8 cellular contexts compared by ENCODE assay signal in genomic region chr3:174397848-174398247, GRCh38.
DNase-seq lines count a peak whose midpoint lies in the region; ATAC-seq and TF ChIP-seq lines count a peak whose summit lies in the region.

No MANE protein-coding gene starts in this region.

- no peak overlapping the region for H3K27ac Mint-ChIP-seq in brain

- H3K4me3 Mint-ChIP-seq in brain, result no peak overlapping the region

- H3K36me3 Mint-ChIP-seq in brain, result no peaks in the 10 kb centered on the region

- TF ChIP-seq CTCF in brain (conservative IDR thresholded peaks at IDR 0.05), result peak; percentile 50 to 56

- peaks cover 3% of the 10 kb centered on the region for H3K27me3 Mint-ChIP-seq in brain

- peak; percentile 58 for DNase-seq in COLO829 (ENCODE audit: low spot score)
- DNase-seq in MV-4-11 (lab: John Stamatoyannopoulos, UW), result peak; percentile 26
- peak; percentile 12 to 46 for DNase-seq in lung microvascular endothelial cell (ENCODE audit: low read depth in 2 of 2)
- DNase-seq in NCI-H2029 (lab: John Stamatoyannopoulos, UW), result no peak
- no peak for DNase-seq in stimulated activated CD4-positive, alpha-beta T cell treated with anti-CD3 and anti-CD28 coated beads, Interleukin-2, amount 100 ng/mL, for 48 hours

- ATAC-seq in GM21723 (IDR thresholded peaks at IDR 0.05; ENCODE audit: unreplicated experiment) (no peak), GM21390 (IDR thresholded peaks at IDR 0.05; ENCODE audit: unreplicated experiment) (no peak)

- no peaks in the 10 kb centered on the region for H3K4me1 Mint-ChIP-seq in brain

- peaks cover 3 to 18% (median 7%) of the 10 kb centered on the region in 5 experiments for H3K9me3 Mint-ChIP-seq in brain

Comparison
In these comparisons a context has a peak if more than half of its experiments do, and no peak if none do; other contexts are left out.
1. DNase-seq: peak in COLO829 (single experiment), MV-4-11 (single experiment) and lung microvascular endothelial cell (2 of 2); none in NCI-H2029 (single experiment) and stimulated activated CD4-positive, alpha-beta T cell treated with anti-CD3 and anti-CD28 coated beads, Interleukin-2, amount 100 ng/mL, for 48 hours (0 of 2).